Comparison of ENCODE assay signal across 26 cellular contexts in the genomic region with DNA sequence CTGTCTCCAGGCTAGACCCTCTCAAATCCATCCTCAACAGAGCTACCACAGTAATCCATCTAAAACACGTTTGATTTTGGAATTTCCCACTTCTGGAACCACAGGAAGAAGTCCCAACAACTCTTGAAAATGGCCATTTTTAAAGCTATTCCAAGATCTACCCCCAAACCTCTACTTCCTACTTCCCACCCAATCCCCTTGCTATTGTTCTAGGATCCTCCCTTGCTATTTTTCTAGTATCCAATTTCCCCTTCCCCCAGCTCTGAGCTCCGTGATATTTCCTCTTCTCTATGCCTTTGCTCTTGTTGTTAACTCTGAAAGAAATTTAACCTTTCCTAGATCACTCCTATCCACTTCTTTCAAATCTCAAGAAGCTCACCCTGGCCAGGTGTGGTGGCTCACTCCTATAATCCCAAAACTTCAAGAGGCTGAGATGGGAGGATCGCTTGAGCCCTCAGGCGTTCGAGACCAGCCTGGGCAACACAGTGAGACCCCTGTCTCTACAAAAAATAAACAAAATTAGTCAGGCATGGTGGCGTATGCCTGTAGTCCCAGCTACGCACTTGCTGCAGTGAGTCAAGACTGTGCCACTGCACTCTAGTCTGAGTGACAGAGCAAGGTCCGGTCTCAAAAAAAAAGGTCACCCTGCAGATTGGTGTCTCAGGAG.
"Had no signal": no experiment of that assay in that cellular context is flagged by ENCODE, and none has a peak within 500 bp of the region (broad histone marks: within the 10 kb centered on the region; RNA-seq: fewer than 3 reads in every experiment).

No MANE protein-coding gene starts in this region.

- H3K4me3 Mint-ChIP-seq: activated CD4-positive, alpha-beta T cell treated with anti-CD3 and anti-CD28 coated beads for 36 hours; activated naive CD4-positive, alpha-beta T cell treated with anti-CD3 and anti-CD28 coated beads for 36 hours; activated naive CD8-positive, alpha-beta T cell treated with anti-CD3 and anti-CD28 coated beads, Interleukin-2, amount 10 ng/mL, durations not matched to agents 7 days and 5 days; activated T-cell treated with anti-CD3 and anti-CD28 coated beads, Interleukin-2, amount 50 U/mL, for 4 hours; mesothelial cell of epicardium; natural killer cell; stimulated activated memory B cell treated with anti-CD40 and anti-IgM and Interleukin-4, amounts not matched to agents 10 μg/mL and 1 μg/mL and 100 μg/mL, for 72 hours had no signal

- H3K36me3 Mint-ChIP-seq: activated naive CD8-positive, alpha-beta T cell treated with anti-CD3 and anti-CD28 coated beads, Interleukin-2, amount 10 ng/mL, durations not matched to agents 7 days and 5 days; natural killer cell; stimulated activated memory B cell treated with anti-CD40 and anti-IgM and Interleukin-4, amounts not matched to agents 10 μg/mL and 1 μg/mL and 100 μg/mL, for 72 hours had no signal

- H3K4me3 ChIP-seq: esophagus muscularis mucosa, gastroesophageal sphincter, left lung, pancreas, right lobe of liver, SJSA1, upper lobe of left lung had no signal

- H3K27ac ChIP-seq: esophagus muscularis mucosa, left lung, pancreas, right lobe of liver, SJSA1 had no signal

- ATAC-seq: activated CD4-positive, alpha-beta T cell treated with anti-CD3 and anti-CD28 coated beads for 36 hours; activated T-cell treated with anti-CD3 and anti-CD28 coated beads, Interleukin-2, amount 50 U/mL, for 4 hours; gastroesophageal sphincter; left lung; natural killer cell; pancreas; right lobe of liver; stimulated activated memory B cell treated with anti-CD40 and anti-IgM and Interleukin-4, amounts not matched to agents 10 μg/mL and 1 μg/mL and 100 μg/mL, for 72 hours had no signal

- H3K36me3 ChIP-seq: esophagus muscularis mucosa, gastroesophageal sphincter, left lung, pancreas, right lobe of liver, upper lobe of left lung had no signal

- H3K27me3 ChIP-seq: esophagus muscularis mucosa, gastroesophageal sphincter, pancreas, right lobe of liver, SJSA1, upper lobe of left lung had no signal

- H3K9me3 ChIP-seq: esophagus muscularis mucosa, gastroesophageal sphincter, left lung, pancreas, right lobe of liver, SJSA1, upper lobe of left lung had no signal

- H3K4me1 ChIP-seq: pancreas, right lobe of liver, SJSA1 had no signal

- H3K27ac Mint-ChIP-seq: activated CD4-positive, alpha-beta T cell treated with anti-CD3 and anti-CD28 coated beads for 36 hours; activated naive CD4-positive, alpha-beta T cell treated with anti-CD3 and anti-CD28 coated beads for 36 hours; activated naive CD8-positive, alpha-beta T cell treated with anti-CD3 and anti-CD28 coated beads, Interleukin-2, amount 10 ng/mL, durations not matched to agents 7 days and 5 days; mesothelial cell of epicardium; natural killer cell; stimulated activated memory B cell treated with anti-CD40 and anti-IgM and Interleukin-4, amounts not matched to agents 10 μg/mL and 1 μg/mL and 100 μg/mL, for 72 hours had no signal

- H3K9me3 Mint-ChIP-seq: activated naive CD4-positive, alpha-beta T cell treated with anti-CD3 and anti-CD28 coated beads for 36 hours; activated naive CD8-positive, alpha-beta T cell treated with anti-CD3 and anti-CD28 coated beads, Interleukin-2, amount 10 ng/mL, durations not matched to agents 7 days and 5 days; activated T-cell treated with anti-CD3 and anti-CD28 coated beads, Interleukin-2, amount 50 U/mL, for 4 hours; natural killer cell; stimulated activated memory B cell treated with anti-CD40 and anti-IgM and Interleukin-4, amounts not matched to agents 10 μg/mL and 1 μg/mL and 100 μg/mL, for 72 hours had no signal

- DNase-seq: activated CD4-positive, alpha-beta T cell treated with anti-CD3 and anti-CD28 coated beads for 36 hours; activated CD4-positive, alpha-beta T cell treated with anti-CD3 and anti-CD28 coated beads, Interleukin-2, amount 50 U/mL, for 4 hours; activated CD8-positive, alpha-beta memory T cell treated with anti-CD3 and anti-CD28 coated beads for 24 hours; activated CD8-positive, alpha-beta memory T cell treated with anti-CD3 and anti-CD28 coated beads, Interleukin-2, amount 50 U/mL, for 4 hours; activated naive CD4-positive, alpha-beta T cell treated with anti-CD3 and anti-CD28 coated beads for 36 hours; activated naive CD8-positive, alpha-beta T cell treated with anti-CD3 and anti-CD28 coated beads, Interleukin-2, amount 10 ng/mL, durations not matched to agents 7 days and 5 days; activated T-cell treated with anti-CD3 and anti-CD28 coated beads, Interleukin-2, amount 50 U/mL, for 4 hours; amniotic stem cell; caudate nucleus; effector memory CD4-positive, alpha-beta T cell; head of caudate nucleus; left lung; mammary epithelial cell; natural killer cell; pancreas; right lobe of liver; small intestine; stimulated activated CD4-positive, alpha-beta T cell treated with anti-CD3 and anti-CD28 coated beads, Interleukin-2, amount 100 ng/mL, for 24 hours; T-helper 1 cell; T-helper 9 cell; upper lobe of left lung had no signal
